15 cellular contexts compared by ENCODE assay signal in the genomic region with DNA sequence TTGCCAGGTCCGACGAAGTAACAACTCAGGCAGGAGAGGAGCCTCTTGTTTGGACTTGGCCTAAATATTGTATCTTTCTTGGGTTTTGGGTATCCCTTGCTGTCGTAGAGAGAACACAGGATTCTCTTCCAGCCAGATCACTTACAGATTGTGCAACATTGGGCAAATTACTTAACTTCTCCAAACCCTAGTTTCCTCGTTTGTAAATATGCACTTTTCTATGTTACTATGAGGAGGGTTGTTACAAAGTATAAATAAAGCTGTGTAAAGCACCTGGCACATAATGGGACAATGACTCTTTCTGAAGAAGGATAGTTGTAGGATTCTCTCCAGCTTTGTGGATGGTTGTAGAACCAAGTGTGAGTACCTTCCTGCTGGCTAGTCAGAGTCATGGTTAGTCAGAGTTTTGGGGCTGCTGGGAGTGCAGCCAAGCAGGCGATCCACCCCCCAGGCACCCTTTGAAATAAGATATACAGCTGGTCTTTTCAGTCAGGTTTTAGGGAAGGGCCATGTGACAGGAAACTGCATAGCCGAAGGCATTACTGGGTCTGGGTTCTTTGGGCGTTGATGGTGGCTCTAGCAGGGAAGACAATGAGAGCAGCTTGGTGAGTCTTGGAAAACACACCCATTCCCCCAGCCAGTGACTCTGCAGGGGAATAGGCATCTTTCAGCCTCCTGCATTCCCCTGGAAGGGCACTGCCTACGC. TPM values are rescaled to one million over a fixed set of nuclear protein-coding genes. Genes with fewer than 3 reads are reported as not detected.
A peak's percentile ranks its signal among the peaks of the same experiment; 100 is the strongest.
DNase-seq lines count a peak whose midpoint lies in the region; ATAC-seq, FAIRE-seq and TF ChIP-seq lines count a peak whose summit lies in the region.
"Had no signal": no experiment of that assay in that cellular context is flagged by ENCODE, and none has a peak within 500 bp of the region (broad histone marks: within the 10 kb centered on the region; RNA-seq: fewer than 3 reads in every experiment).

No MANE protein-coding gene starts in this region.

- TF ChIP-seq CTCF in MCF 10A (IDR thresholded peaks at IDR 0.05; ENCODE audit: unreplicated experiment) = no peak
- no peak for TF ChIP-seq CTCF in breast epithelium (IDR thresholded peaks at IDR 0.05)
- TF ChIP-seq CTCF in RWPE2 (IDR thresholded peaks at IDR 0.05; ENCODE audit: poor library complexity, severe bottlenecking) = no peak
- TF ChIP-seq CTCF in fibroblast of lung (conservative IDR thresholded peaks at IDR 0.05 in 1 of 2, IDR thresholded peaks at IDR 0.05 in 1 of 2; ENCODE audit: low read depth in 1 of 2, low read length in 2 of 2) = no peak
- no peak for TF ChIP-seq CTCF in mucosa of descending colon (IDR thresholded peaks at IDR 0.05)

- peak overlapping the region; percentile 77 for H3K27ac Mint-ChIP-seq in MCF 10A (ENCODE audit: low read depth, unreplicated experiment)
- H3K27ac Mint-ChIP-seq: activated naive CD8-positive, alpha-beta T cell treated with anti-CD3 and anti-CD28 coated beads, Interleukin-2, amount 50 U/mL, for 24 hours had no signal

- H3K4me1 Mint-ChIP-seq in MCF 10A (ENCODE audit: insufficient read depth, unreplicated experiment) = peaks cover 32% of the 10 kb centered on the region
- H3K4me1 Mint-ChIP-seq: activated naive CD8-positive, alpha-beta T cell treated with anti-CD3 and anti-CD28 coated beads, Interleukin-2, amount 50 U/mL, for 24 hours had no signal

- H3K4me1 ChIP-seq in breast epithelium (no peaks in the 10 kb centered on the region), RWPE2 (ENCODE audit: insufficient read depth, poor library complexity, severe bottlenecking) (peaks cover 35% of the 10 kb centered on the region), fibroblast of lung (ENCODE audit: control insufficient read depth, extremely low read depth, insufficient read depth, low read length) (peaks cover 3% of the 10 kb centered on the region), mucosa of descending colon (ENCODE audit: low read depth) (no peaks in the 10 kb centered on the region)
- H3K4me1 ChIP-seq: testis had no signal

- CTCF ChIA-PET in MCF 10A (lab: Yijun Ruan, JAX) = interaction anchor here (0.6 to 3.3 kb wide), 2 partner anchors 51 to 302 kb away, joined by 3 to 8 read pairs; no protein-coding TSS in a partner anchor

- no peaks in the 10 kb centered on the region for H3K27me3 Mint-ChIP-seq in MCF 10A (ENCODE audit: insufficient read depth, unreplicated experiment)

- H3K9me3 Mint-ChIP-seq in MCF 10A (ENCODE audit: unreplicated experiment) = no peaks in the 10 kb centered on the region
- H3K9me3 Mint-ChIP-seq: activated naive CD8-positive, alpha-beta T cell treated with anti-CD3 and anti-CD28 coated beads, Interleukin-2, amount 50 U/mL, for 24 hours had no signal

- H3K27ac ChIP-seq in breast epithelium = no peak overlapping the region
- peak overlapping the region; percentile 66 for H3K27ac ChIP-seq in RWPE2 (ENCODE audit: poor library complexity, severe bottlenecking)
- peak overlapping the region; percentile 4 for H3K27ac ChIP-seq in fibroblast of lung (ENCODE audit: insufficient read depth, low read length)
- H3K27ac ChIP-seq: testis had no signal

- POLR2A ChIA-PET in MCF 10A (lab: Yijun Ruan, JAX) = interaction anchor here (0.6 to 3.0 kb wide), 5 partner anchors 9 to 250 kb away, joined by 3 to 12 read pairs (median 3); no protein-coding TSS in a partner anchor

- H2AFZ ChIP-seq in fibroblast of lung (ENCODE audit: low read length) = peak overlapping the region; percentile 14

- DNase-seq in MCF 10A (ENCODE audit: unreplicated experiment) = peak; percentile 95
- no peak for DNase-seq in breast epithelium (ENCODE audit: low spot score in 2 of 2)
- DNase-seq in RWPE2 (ENCODE audit: low spot score) = peak; percentile 89
- peak; percentile 7 to 88 for DNase-seq in fibroblast of lung (ENCODE audit: low read depth in 2 of 2)
- DNase-seq in urothelium cell line (ENCODE audit: low spot score) = peak; percentile 57
- no peak for DNase-seq in mucosa of descending colon
- DNase-seq: activated CD4-positive, alpha-beta T cell treated with anti-CD3 and anti-CD28 coated beads, Interleukin-2, amount 50 U/mL, for 4 hours; activated naive CD8-positive, alpha-beta T cell treated with anti-CD3 and anti-CD28 coated beads, Interleukin-2, amount 50 U/mL, for 24 hours; NCI-H1930; occipital lobe; stimulated activated CD4-positive, alpha-beta T cell treated with anti-CD3 and anti-CD28 coated beads, Interleukin-4, amount 100 ng/mL, for 1 hour; testis had no signal

- no TSS peak for BruUV-seq in MCF 10A (replicated peaks; lab: Mats Ljungman, UMichigan)

- peak; percentile 90 for ATAC-seq in RWPE2 (ENCODE audit: low read depth)
- ATAC-seq in HG03521 (IDR thresholded peaks at IDR 0.05; ENCODE audit: unreplicated experiment) = no peak
- ATAC-seq in HG03045 (IDR thresholded peaks at IDR 0.05; ENCODE audit: unreplicated experiment) = no peak
- no peak for ATAC-seq in mucosa of descending colon
- ATAC-seq: activated naive CD8-positive, alpha-beta T cell treated with anti-CD3 and anti-CD28 coated beads, Interleukin-2, amount 50 U/mL, for 24 hours had no signal

- no peak for FAIRE-seq in urothelium cell line (lab: Jason Lieb, UNC)
- FAIRE-seq: endometrium had no signal

- H3K9ac ChIP-seq in fibroblast of lung (ENCODE audit: insufficient read depth, low read length) = no peak overlapping the region

- H3K27me3 ChIP-seq in breast epithelium (no peaks in the 10 kb centered on the region), RWPE2 (ENCODE audit: insufficient read depth, poor library complexity, severe bottlenecking) (no peaks in the 10 kb centered on the region), fibroblast of lung (ENCODE audit: control insufficient read depth, insufficient read depth, low read length) (no peaks in the 10 kb centered on the region)
- H3K27me3 ChIP-seq: testis had no signal

- no peak overlapping the region for H3K4me2 ChIP-seq in fibroblast of lung (ENCODE audit: extremely low read depth, insufficient read depth, low read length)

- H3K36me3 ChIP-seq in breast epithelium (no peaks in the 10 kb centered on the region), RWPE2 (ENCODE audit: low read depth) (no peaks in the 10 kb centered on the region), fibroblast of lung (ENCODE audit: control insufficient read depth, insufficient read depth, low read length) (no peaks in the 10 kb centered on the region), mucosa of descending colon (ENCODE audit: low read depth) (no peaks in the 10 kb centered on the region)

- intact Hi-C loops in MCF 10A (cut with micrococcal nuclease) (no loop called here), breast epithelium (cut with DNase I; ENCODE audit: low total_unique reads) (no loop called here), mucosa of descending colon (cut with DNase I, micrococcal nuclease) (no loop called here)

- H3K4me3 Mint-ChIP-seq in MCF 10A (ENCODE audit: unreplicated experiment) = peak overlapping the region; percentile 13
- H3K4me3 Mint-ChIP-seq: activated naive CD8-positive, alpha-beta T cell treated with anti-CD3 and anti-CD28 coated beads, Interleukin-2, amount 50 U/mL, for 24 hours had no signal

- H4K20me1 ChIP-seq in fibroblast of lung (ENCODE audit: control insufficient read depth, extremely low read depth, insufficient read depth, low read length) = no peaks in the 10 kb centered on the region

- no peaks in the 10 kb centered on the region for H3K36me3 Mint-ChIP-seq in MCF 10A (ENCODE audit: insufficient read depth, unreplicated experiment)

- H3K9me3 ChIP-seq in breast epithelium (no peaks in the 10 kb centered on the region), RWPE2 (ENCODE audit: severe bottlenecking) (no peaks in the 10 kb centered on the region), fibroblast of lung (ENCODE audit: control insufficient read depth, insufficient read depth, low read depth, low read length) (no peaks in the 10 kb centered on the region), mucosa of descending colon (no peaks in the 10 kb centered on the region)
- H3K9me3 ChIP-seq: testis had no signal

- no peak for TF ChIP-seq POLR2A in breast epithelium (IDR thresholded peaks at IDR 0.05)

- no peaks in the 10 kb centered on the region for H3K79me2 ChIP-seq in fibroblast of lung (ENCODE audit: control insufficient read depth, insufficient read depth, low read length)

- H3K4me3 ChIP-seq in breast epithelium (no peak overlapping the region), RWPE2 (ENCODE audit: severe bottlenecking) (no peak overlapping the region), fibroblast of lung (replicated peaks in 1 of 4; ENCODE audit: control extremely low read depth in 1 of 4, insufficient read depth in 1 of 4, low read depth in 3 of 4, low read length in 4 of 4) (no peak overlapping the region), mucosa of descending colon (no peak overlapping the region)
- H3K4me3 ChIP-seq: testis had no signal

RNA-seq across cellular contexts. Expression of a gene that starts 49.9 kb away (rescaled TPM):
- total RNA-seq in MCF 10A (2022) (not detected in 2 replicates), breast epithelium (under 1 TPM in 2 of 3 donors, not detected in 1; 0.15 to 0.33 TPM), fibroblast of lung (0.51 and 0.83 TPM in 2 replicates), mucosa of descending colon (10 to 100 TPM in 1 of 3 donors, under 1 TPM in 2; 0.64 to 17.3 (median 0.94) TPM)
- polyA plus RNA-seq in fibroblast of lung = 0.32 and 2.2 TPM in 2 replicates
- polyA plus RNA-seq in fibroblast of lung (2012) = 0.47 and 2.3 TPM in 2 replicates
- 0.39 and 1.1 TPM in 2 replicates for polyA minus RNA-seq in fibroblast of lung (ENCODE audit: low replicate concordance)
- total RNA-seq: occipital lobe had no signal

Comparison
In these comparisons a context has a peak if more than half of its experiments do, and no peak if none do; other contexts are left out.
1. DNase-seq: peak in MCF 10A (single experiment), RWPE2 (single experiment), fibroblast of lung (2 of 2) and urothelium cell line (single experiment); none in breast epithelium (0 of 2) and mucosa of descending colon (0 of 3).
2. H3K27ac ChIP-seq: peak in RWPE2 (single experiment) and fibroblast of lung (single experiment); none in breast epithelium (0 of 2).